15 cellular contexts compared by ENCODE assay signal in genomic region chr5:138488481-138488945, GRCh38. TPM values are rescaled to one million over a fixed set of nuclear protein-coding genes. Genes with fewer than 3 reads are reported as not detected.
A peak's percentile ranks its signal among the peaks of the same experiment; 100 is the strongest.
DNase-seq lines count a peak whose midpoint lies in the region; ATAC-seq and TF ChIP-seq lines count a peak whose summit lies in the region.
"Had no signal": no experiment of that assay in that cellular context is flagged by ENCODE, and none has a peak within 500 bp of the region (broad histone marks: within the 10 kb centered on the region; RNA-seq: fewer than 3 reads in every experiment).

No MANE protein-coding gene starts in this region.

- H3K4me3 ChIP-seq in AG10803 (ENCODE audit: low read length) = no peak overlapping the region
- H3K4me3 ChIP-seq in adipocyte (ENCODE audit: low read length) = no peak overlapping the region
- H3K4me3 ChIP-seq in hepatocyte = no peak overlapping the region
- H3K4me3 ChIP-seq: coronary artery, HAP-1 had no signal

- peaks cover 20% of the 10 kb centered on the region for H3K27me3 ChIP-seq in adipocyte (replicated peaks; ENCODE audit: control insufficient read depth, insufficient read depth, low read length)
- H3K27me3 ChIP-seq in hepatocyte = no peaks in the 10 kb centered on the region

- 70% methylated on average over 5 of the region's 5 CpGs for WGBS in hepatocyte (ENCODE audit: low lambda C conversion rate, missing lambda C conversion rate)

- no peak overlapping the region for H3K27ac ChIP-seq in hepatocyte
- H3K27ac ChIP-seq: coronary artery, HL-60, neutrophil had no signal

- no peaks in the 10 kb centered on the region for H3K79me2 ChIP-seq in hepatocyte

- no peaks in the 10 kb centered on the region for H3K9me3 ChIP-seq in adipocyte (ENCODE audit: control insufficient read depth, low read length)
- H3K9me3 ChIP-seq in hepatocyte (ENCODE audit: low read depth) = no peaks in the 10 kb centered on the region
- H3K9me3 ChIP-seq: HAP-1, neutrophil had no signal

- no peak overlapping the region for H3K9ac ChIP-seq in adipocyte (ENCODE audit: low read length)

- no peak for TF ChIP-seq CTCF in AG10803 (conservative IDR thresholded peaks at IDR 0.05; ENCODE audit: low read length)
- TF ChIP-seq CTCF in hepatocyte (IDR thresholded peaks at IDR 0.05; ENCODE audit: poor library complexity) = no peak

- no peak overlapping the region for H3K4me2 ChIP-seq in hepatocyte

- DNase-seq in AG10803 (ENCODE audit: low read depth) (peak; percentile 45), HUDEP-2 (lab: John Stamatoyannopoulos, UW; ENCODE audit: unreplicated experiment in 76 of 76) (peak in 74 of 76 experiments; percentile 22 to 96 (median 83)), adipocyte (ENCODE audit: low read depth) (peak; percentile 41), hepatocyte (ENCODE audit: low spot score) (peak; percentile 26), DMS 273 (lab: John Stamatoyannopoulos, UW; ENCODE audit: unreplicated experiment) (no peak), NCI-H1694 treated with DMSO at 0.1 percent for 48 hours (lab: John Stamatoyannopoulos, UW) (no peak), left colon (no peak)
- DNase-seq in activated CD4-positive, CD25-positive, alpha-beta regulatory T cell (lab: John Stamatoyannopoulos, UW) = no peak
- DNase-seq: activated naive CD8-positive, alpha-beta T cell treated with anti-CD3 and anti-CD28 coated beads, Interleukin-2, amount 50 U/mL, for 24 hours; MM.1S had no signal

- no peak for ATAC-seq in left colon
- ATAC-seq: activated naive CD8-positive, alpha-beta T cell treated with anti-CD3 and anti-CD28 coated beads, Interleukin-2, amount 50 U/mL, for 24 hours; WTC11 had no signal

- H2AFZ ChIP-seq in hepatocyte = no peak overlapping the region

- H3K4me1 ChIP-seq in adipocyte (ENCODE audit: control insufficient read depth, insufficient read depth, low read length) = peaks cover 13% of the 10 kb centered on the region
- H3K4me1 ChIP-seq in hepatocyte (ENCODE audit: insufficient read depth) = peaks cover 32% of the 10 kb centered on the region

- H3K36me3 ChIP-seq in adipocyte (ENCODE audit: control insufficient read depth, insufficient read depth, low read length, severe bottlenecking) (no peaks in the 10 kb centered on the region), hepatocyte (replicated peaks; ENCODE audit: insufficient read depth, low read depth) (no peaks in the 10 kb centered on the region)
- H3K36me3 ChIP-seq: HAP-1, neutrophil had no signal

- H4K20me1 ChIP-seq in hepatocyte (ENCODE audit: insufficient read depth, poor library complexity, severe bottlenecking) = no peaks in the 10 kb centered on the region

- H3K9me2 ChIP-seq in hepatocyte (replicated peaks; ENCODE audit: insufficient read depth) = no peaks in the 10 kb centered on the region

- intact Hi-C loops in left colon (cut with DNase I, micrococcal nuclease) = no loop called here

RNA-seq across cellular contexts. Expression of gene EGR1, which starts 23.2 kb away (rescaled TPM):
- total RNA-seq in hepatocyte (64.2 and 95.4 TPM in 2 replicates), left colon (100 to 1,000 TPM in 1 of 2 donors, 10 to 100 TPM in 1; 29.8 to 102 TPM)
- polyA plus RNA-seq in hepatocyte = 336 and 434 TPM in 2 replicates

RNA-seq across cellular contexts. Expression of gene REEP2, which starts 49.7 kb away (rescaled TPM):
- 0.67 and 3.2 TPM in 2 replicates for total RNA-seq in hepatocyte
- 0.66 and 1.9 TPM in 2 replicates for polyA plus RNA-seq in hepatocyte
- total RNA-seq in left colon = 1 to 10 TPM in 1 of 2 donors, under 1 TPM in 1; 0.55 to 3.1 TPM

RNA-seq across cellular contexts. Expression of gene ETF1, which starts 54.5 kb away (rescaled TPM):
- 90.5 and 93.3 TPM in 2 replicates for total RNA-seq in hepatocyte
- 35.3 and 42.6 TPM in 2 replicates for polyA plus RNA-seq in hepatocyte
- total RNA-seq in left colon = 10 to 100 TPM; 73.5 to 83.3 TPM

Comparison
In these comparisons a context has a peak if more than half of its experiments do, and no peak if none do; other contexts are left out.
1. DNase-seq: peak in AG10803 (single experiment), HUDEP-2 (74 of 76), adipocyte (single experiment) and hepatocyte (single experiment); none in DMS 273 (single experiment), NCI-H1694 treated with DMSO at 0.1 percent for 48 hours (single experiment), left colon (0 of 2) and activated CD4-positive, CD25-positive, alpha-beta regulatory T cell (0 of 4).